8 cellular contexts compared by ENCODE assay signal in genomic region chr14:51283402-51283825, GRCh38. TPM values are rescaled to one million over a fixed set of nuclear protein-coding genes. Genes with fewer than 3 reads are reported as not detected.
A peak's percentile ranks its signal among the peaks of the same experiment; 100 is the strongest.
DNase-seq lines count a peak whose midpoint lies in the region; ATAC-seq and TF ChIP-seq lines count a peak whose summit lies in the region.

No MANE protein-coding gene starts in this region.

- CTCF ChIA-PET in RWPE1 (lab: Yijun Ruan, JAX): interaction anchor here (0.6 to 3.9 kb wide), 22 partner anchors 9 to 727 kb away, joined by 3 to 19 read pairs (median 4); no protein-coding TSS in a partner anchor
- CTCF ChIA-PET in activated CD8-positive, alpha-beta memory T cell treated with anti-CD3 and anti-CD28 coated beads, Interleukin-2, amount 10 ng/mL, durations not matched to agents 7 days and 5 days (lab: Charles Lee): interaction anchor here (0.7 to 2.7 kb wide), 13 partner anchors 9 to 695 kb away, joined by 3 to 26 read pairs (median 4); partner anchors contain the start of gene TMX1

- no peak overlapping the region for H3K4me3 Mint-ChIP-seq in activated T-cell treated with anti-CD3 and anti-CD28 coated beads, Interleukin-2, amount 50 U/mL, for 24 hours
- no peak overlapping the region for H3K4me3 Mint-ChIP-seq in activated CD8-positive, alpha-beta memory T cell treated with anti-CD3 and anti-CD28 coated beads, Interleukin-2, amount 10 ng/mL, durations not matched to agents 7 days and 5 days

- DNase-seq in GM12864 (ENCODE audit: low read depth) (peak; percentile 26), NB4 (ENCODE audit: low read depth) (peak; percentile 56), RWPE1 (ENCODE audit: low spot score) (peak; percentile 92), epithelial cell of proximal tubule (ENCODE audit: low read depth) (peak; percentile 53), myocyte (ENCODE audit: low read depth) (peak; percentile 90), ecto neural progenitor cell (ENCODE audit: low spot score) (no peak)
- DNase-seq in activated T-cell treated with anti-CD3 and anti-CD28 coated beads, Interleukin-2, amount 50 U/mL, for 24 hours: no peak
- no peak for DNase-seq in activated CD8-positive, alpha-beta memory T cell treated with anti-CD3 and anti-CD28 coated beads, Interleukin-2, amount 10 ng/mL, durations not matched to agents 7 days and 5 days

- H3K4me3 ChIP-seq in GM12864 (ENCODE audit: low read depth, low read length) (no peak overlapping the region), NB4 (ENCODE audit: low read depth, low read length) (no peak overlapping the region), epithelial cell of proximal tubule (ENCODE audit: low read depth, low read length) (no peak overlapping the region)

- H3K27ac ChIP-seq in RWPE1: no peak overlapping the region

- no peaks in the 10 kb centered on the region for H3K27me3 Mint-ChIP-seq in activated T-cell treated with anti-CD3 and anti-CD28 coated beads, Interleukin-2, amount 50 U/mL, for 24 hours
- H3K27me3 Mint-ChIP-seq in activated CD8-positive, alpha-beta memory T cell treated with anti-CD3 and anti-CD28 coated beads, Interleukin-2, amount 10 ng/mL, durations not matched to agents 7 days and 5 days: no peaks in the 10 kb centered on the region

- no peaks in the 10 kb centered on the region for H3K36me3 Mint-ChIP-seq in activated T-cell treated with anti-CD3 and anti-CD28 coated beads, Interleukin-2, amount 50 U/mL, for 24 hours (ENCODE audit: low read depth)
- H3K36me3 Mint-ChIP-seq in activated CD8-positive, alpha-beta memory T cell treated with anti-CD3 and anti-CD28 coated beads, Interleukin-2, amount 10 ng/mL, durations not matched to agents 7 days and 5 days: no peaks in the 10 kb centered on the region

- ATAC-seq in activated CD8-positive, alpha-beta memory T cell treated with anti-CD3 and anti-CD28 coated beads, Interleukin-2, amount 10 ng/mL, durations not matched to agents 7 days and 5 days: no peak

- TF ChIP-seq POLR2A in NB4 (IDR thresholded peaks at IDR 0.05; ENCODE audit: extremely low read depth, insufficient read length): no peak

- no peaks in the 10 kb centered on the region for H3K9me3 Mint-ChIP-seq in activated T-cell treated with anti-CD3 and anti-CD28 coated beads, Interleukin-2, amount 50 U/mL, for 24 hours
- H3K9me3 Mint-ChIP-seq in activated CD8-positive, alpha-beta memory T cell treated with anti-CD3 and anti-CD28 coated beads, Interleukin-2, amount 10 ng/mL, durations not matched to agents 7 days and 5 days (ENCODE audit: low read depth): no peaks in the 10 kb centered on the region

- peak; percentile 67 for TF ChIP-seq CTCF in GM12864 (IDR thresholded peaks at IDR 0.05; ENCODE audit: low read depth, low read length, missing control alignments)
- peak; percentile 51 for TF ChIP-seq CTCF in NB4 (IDR thresholded peaks at IDR 0.05; ENCODE audit: low read depth, low read length)
- peak; percentile 84 for TF ChIP-seq CTCF in RWPE1 (conservative IDR thresholded peaks at IDR 0.05; ENCODE audit: low read depth)
- peak; percentile 81 for TF ChIP-seq CTCF in epithelial cell of proximal tubule (conservative IDR thresholded peaks at IDR 0.05; ENCODE audit: low read depth, low read length)

- H3K27ac Mint-ChIP-seq in activated T-cell treated with anti-CD3 and anti-CD28 coated beads, Interleukin-2, amount 50 U/mL, for 24 hours: no peak overlapping the region
- no peak overlapping the region for H3K27ac Mint-ChIP-seq in activated CD8-positive, alpha-beta memory T cell treated with anti-CD3 and anti-CD28 coated beads, Interleukin-2, amount 10 ng/mL, durations not matched to agents 7 days and 5 days

- POLR2A ChIA-PET in RWPE1 (lab: Yijun Ruan, JAX; ENCODE audit: low non-redundant PET): no interaction called here

- H3K4me1 Mint-ChIP-seq in activated T-cell treated with anti-CD3 and anti-CD28 coated beads, Interleukin-2, amount 50 U/mL, for 24 hours (ENCODE audit: low read depth): no peaks in the 10 kb centered on the region
- H3K4me1 Mint-ChIP-seq in activated CD8-positive, alpha-beta memory T cell treated with anti-CD3 and anti-CD28 coated beads, Interleukin-2, amount 10 ng/mL, durations not matched to agents 7 days and 5 days: peaks cover 2% of the 10 kb centered on the region

RNA-seq across cellular contexts. Expression of gene TMX1, which starts 43.4 kb away (rescaled TPM):
- total RNA-seq in epithelial cell of proximal tubule: 31.4 and 60.7 TPM in 2 replicates
- 76.2 and 82.5 TPM in 2 replicates for total RNA-seq in myocyte
- polyA plus RNA-seq in myocyte (2012): 21.1 TPM
- total RNA-seq in activated CD8-positive, alpha-beta memory T cell treated with anti-CD3 and anti-CD28 coated beads, Interleukin-2, amount 10 ng/mL, durations not matched to agents 7 days and 5 days: 10 to 100 TPM; 50.9 to 59.3 TPM

Comparison
In these comparisons a context has a peak if more than half of its experiments do, and no peak if none do; other contexts are left out.
1. DNase-seq: peak in GM12864 (single experiment), NB4 (single experiment), RWPE1 (single experiment), epithelial cell of proximal tubule (single experiment) and myocyte (single experiment); none in activated T-cell treated with anti-CD3 and anti-CD28 coated beads, Interleukin-2, amount 50 U/mL, for 24 hours (single experiment), activated CD8-positive, alpha-beta memory T cell treated with anti-CD3 and anti-CD28 coated beads, Interleukin-2, amount 10 ng/mL, durations not matched to agents 7 days and 5 days (single experiment) and ecto neural progenitor cell (single experiment).
2. Peak in every context shown above with its lines, with median percentiles within 50 percentile points of each other: CTCF ChIP-seq.